1 cellular context compared by ENCODE assay signal in the genomic region with DNA sequence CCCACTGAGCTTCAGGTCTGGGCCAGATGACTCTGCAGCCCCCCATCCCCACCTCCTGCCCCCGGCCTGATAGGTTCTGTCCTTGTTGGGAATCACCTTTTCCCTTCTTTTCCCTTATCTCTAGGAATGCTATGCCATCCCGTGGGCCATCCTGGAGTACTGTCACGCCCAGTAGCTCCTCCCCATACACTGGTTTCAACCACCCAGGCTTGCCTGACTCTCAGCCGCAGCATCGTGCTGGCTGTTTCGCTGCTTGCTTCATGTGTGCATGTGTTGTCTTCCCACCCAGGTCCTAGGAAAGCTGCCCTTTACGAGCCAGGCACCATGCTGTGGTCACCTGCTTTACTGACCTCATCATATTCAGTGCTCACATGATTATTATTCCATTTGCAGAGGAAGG.
TF ChIP-seq lines count a peak whose summit lies in the region.

No MANE protein-coding gene starts in this region.

TF ChIP-seq in IMR-90, 13 proteins besides CTCF, POLR2A, EP300 and RAD21:
- no peak for TF ChIP-seq BHLHE40 (IDR thresholded peaks at IDR 0.05; ENCODE audit: low read depth, low read length)
- no peak for TF ChIP-seq CHD1 (IDR thresholded peaks at IDR 0.05; ENCODE audit: low read depth, low read length)
- TF ChIP-seq NFE2L2 (IDR thresholded peaks at IDR 0.05; ENCODE audit: low read depth, low read length): no peak
- TF ChIP-seq SMC3 (IDR thresholded peaks at IDR 0.05; ENCODE audit: low read depth, low read length): no peak
- no peak for TF ChIP-seq CEBPB (IDR thresholded peaks at IDR 0.05; ENCODE audit: low read depth, low read length)
- no peak for TF ChIP-seq MAFK (IDR thresholded peaks at IDR 0.05; ENCODE audit: low read depth, low read length)
- no peak for TF ChIP-seq RFX5 (IDR thresholded peaks at IDR 0.05; ENCODE audit: low read depth, low read length)
- TF ChIP-seq, protein P1, sequence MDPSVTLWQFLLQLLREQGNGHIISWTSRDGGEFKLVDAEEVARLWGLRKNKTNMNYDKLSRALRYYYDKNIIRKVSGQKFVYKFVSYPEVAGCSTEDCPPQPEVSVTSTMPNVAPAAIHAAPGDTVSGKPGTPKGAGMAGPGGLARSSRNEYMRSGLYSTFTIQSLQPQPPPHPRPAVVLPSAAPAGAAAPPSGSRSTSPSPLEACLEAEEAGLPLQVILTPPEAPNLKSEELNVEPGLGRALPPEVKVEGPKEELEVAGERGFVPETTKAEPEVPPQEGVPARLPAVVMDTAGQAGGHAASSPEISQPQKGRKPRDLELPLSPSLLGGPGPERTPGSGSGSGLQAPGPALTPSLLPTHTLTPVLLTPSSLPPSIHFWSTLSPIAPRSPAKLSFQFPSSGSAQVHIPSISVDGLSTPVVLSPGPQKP (IDR thresholded peaks at IDR 0.05; ENCODE audit: borderline replicate concordance, low read depth, low read length): no peak
- TF ChIP-seq, protein P2, sequence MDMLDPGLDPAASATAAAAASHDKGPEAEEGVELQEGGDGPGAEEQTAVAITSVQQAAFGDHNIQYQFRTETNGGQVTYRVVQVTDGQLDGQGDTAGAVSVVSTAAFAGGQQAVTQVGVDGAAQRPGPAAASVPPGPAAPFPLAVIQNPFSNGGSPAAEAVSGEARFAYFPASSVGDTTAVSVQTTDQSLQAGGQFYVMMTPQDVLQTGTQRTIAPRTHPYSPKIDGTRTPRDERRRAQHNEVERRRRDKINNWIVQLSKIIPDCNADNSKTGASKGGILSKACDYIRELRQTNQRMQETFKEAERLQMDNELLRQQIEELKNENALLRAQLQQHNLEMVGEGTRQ (IDR thresholded peaks at IDR 0.05; ENCODE audit: low read depth, low read length): no peak
- TF ChIP-seq MAZ (IDR thresholded peaks at IDR 0.05; ENCODE audit: borderline replicate concordance, low read depth, low read length): no peak
- TF ChIP-seq MXI1 (IDR thresholded peaks at IDR 0.05; ENCODE audit: borderline replicate concordance, low read depth, low read length): no peak
- TF ChIP-seq FOS (IDR thresholded peaks at IDR 0.05; ENCODE audit: low read depth, low read length): no peak
- TF ChIP-seq RCOR1 (IDR thresholded peaks at IDR 0.05; ENCODE audit: insufficient replicate concordance, low read length): no peak
